Comparison of ENCODE assay signal across 22 cellular contexts in the genomic region with DNA sequence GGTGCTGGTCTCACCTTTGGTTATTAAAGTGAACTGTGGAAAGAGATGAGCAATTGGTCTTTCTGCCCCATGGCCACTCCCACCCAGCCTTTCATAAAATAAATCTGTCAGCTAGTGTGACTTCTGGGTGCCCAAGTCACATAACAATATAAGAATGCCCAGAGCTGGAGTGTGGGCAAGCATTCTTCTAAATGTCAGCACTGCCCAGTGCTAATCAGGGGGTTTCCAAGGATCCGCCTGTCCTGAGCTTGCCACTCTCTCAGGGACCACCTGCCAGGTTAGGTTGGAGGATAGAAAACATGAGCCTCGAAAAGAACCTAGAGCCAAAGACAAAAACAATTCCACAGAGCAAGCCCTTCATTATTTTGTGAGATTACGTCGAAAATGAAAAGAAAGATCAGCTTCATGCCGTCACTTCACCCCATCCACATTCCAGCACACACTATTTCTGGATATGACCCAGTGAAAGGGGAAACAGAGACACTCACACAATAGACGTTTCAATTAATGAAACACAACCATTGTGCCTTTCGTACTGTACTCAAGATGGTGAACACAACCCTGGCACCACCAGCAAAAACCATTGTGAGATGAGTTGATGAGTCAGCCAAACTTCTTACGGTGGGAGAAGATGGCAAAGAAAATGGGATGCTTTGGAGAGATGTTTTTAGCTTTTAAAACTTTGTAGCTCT.
"Had no signal": no experiment of that assay in that cellular context is flagged by ENCODE, and none has a peak within 500 bp of the region (broad histone marks: within the 10 kb centered on the region; RNA-seq: fewer than 3 reads in every experiment).

No MANE protein-coding gene starts in this region.

- FAIRE-seq: pancreas had no signal

- H3K9me3 ChIP-seq: left ventricle myocardium inferior, neutrophil, pancreas, tibial artery had no signal

- H3K27me3 Mint-ChIP-seq: activated CD4-positive, alpha-beta memory T cell treated with anti-CD3 and anti-CD28 coated beads, Interleukin-2, amount 10 ng/mL, durations not matched to agents 7 days and 5 days; stimulated activated naive CD8-positive, alpha-beta T cell treated with anti-CD3 and anti-CD28 coated beads, Interleukin-15, Interleukin-2, amounts not matched to agents 100 ng/mL and 50 ng/mL, for 24 hours had no signal

- H3K27me3 ChIP-seq: brain microvascular endothelial cell, foreskin keratinocyte, neutrophil, pancreas, tibial artery had no signal

- DNase-seq: activated CD4-positive, alpha-beta memory T cell treated with anti-CD3 and anti-CD28 coated beads, Interleukin-2, amount 10 ng/mL, durations not matched to agents 7 days and 5 days; activated CD4-positive, alpha-beta T cell treated with anti-CD3 and anti-CD28 coated beads for 48 hours; activated CD4-positive, CD25-positive, alpha-beta regulatory T cell; activated gamma-delta T cell; aorta; brain microvascular endothelial cell; central memory CD4-positive, alpha-beta T cell; effector memory CD4-positive, alpha-beta T cell; foreskin keratinocyte; immature natural killer cell; left ventricle myocardium inferior; natural killer cell; pancreas; right cardiac atrium; stimulated activated CD4-positive, alpha-beta T cell treated with anti-CD3 and anti-CD28 coated beads, Interleukin-1b, Interleukin-23, amount 100 ng/mL, for 48 hours; T-helper 9 cell; tibial artery had no signal

- H3K36me3 ChIP-seq: left ventricle myocardium inferior, neutrophil, pancreas had no signal

- H3K4me1 Mint-ChIP-seq: mesothelial cell of epicardium had no signal

- H3K9me3 Mint-ChIP-seq: activated CD4-positive, alpha-beta memory T cell treated with anti-CD3 and anti-CD28 coated beads, Interleukin-2, amount 10 ng/mL, durations not matched to agents 7 days and 5 days; activated naive CD4-positive, alpha-beta T cell treated with anti-CD3 and anti-CD28 coated beads, Interleukin-2, amount 50 U/mL, for 24 hours; immature natural killer cell; natural killer cell; stimulated activated naive CD8-positive, alpha-beta T cell treated with anti-CD3 and anti-CD28 coated beads, Interleukin-15, Interleukin-2, amounts not matched to agents 100 ng/mL and 50 ng/mL, for 24 hours had no signal

- ATAC-seq: foreskin keratinocyte, natural killer cell, pancreas, right cardiac atrium had no signal

- H3K4me3 ChIP-seq: left ventricle myocardium inferior, pancreas, skin epidermis, tibial artery had no signal

- H3K27ac Mint-ChIP-seq: activated CD4-positive, alpha-beta memory T cell treated with anti-CD3 and anti-CD28 coated beads, Interleukin-2, amount 10 ng/mL, durations not matched to agents 7 days and 5 days; activated naive CD4-positive, alpha-beta T cell treated with anti-CD3 and anti-CD28 coated beads, Interleukin-2, amount 50 U/mL, for 24 hours; immature natural killer cell; mesothelial cell of epicardium; natural killer cell; stimulated activated naive CD8-positive, alpha-beta T cell treated with anti-CD3 and anti-CD28 coated beads, Interleukin-15, Interleukin-2, amounts not matched to agents 100 ng/mL and 50 ng/mL, for 24 hours had no signal

- H3K4me3 Mint-ChIP-seq: activated CD4-positive, alpha-beta memory T cell treated with anti-CD3 and anti-CD28 coated beads, Interleukin-2, amount 10 ng/mL, durations not matched to agents 7 days and 5 days; activated naive CD4-positive, alpha-beta T cell treated with anti-CD3 and anti-CD28 coated beads, Interleukin-2, amount 50 U/mL, for 24 hours; immature natural killer cell; mesothelial cell of epicardium; natural killer cell; stimulated activated naive CD8-positive, alpha-beta T cell treated with anti-CD3 and anti-CD28 coated beads, Interleukin-15, Interleukin-2, amounts not matched to agents 100 ng/mL and 50 ng/mL, for 24 hours had no signal

- H3K4me1 ChIP-seq: foreskin keratinocyte had no signal

- H3K27ac ChIP-seq: brain microvascular endothelial cell, foreskin keratinocyte, neutrophil, pancreas, skin epidermis, tibial artery had no signal

- H3K36me3 Mint-ChIP-seq: activated naive CD4-positive, alpha-beta T cell treated with anti-CD3 and anti-CD28 coated beads, Interleukin-2, amount 50 U/mL, for 24 hours; natural killer cell had no signal
